ENCODE assay signal across 9 cellular contexts in the genomic region with DNA sequence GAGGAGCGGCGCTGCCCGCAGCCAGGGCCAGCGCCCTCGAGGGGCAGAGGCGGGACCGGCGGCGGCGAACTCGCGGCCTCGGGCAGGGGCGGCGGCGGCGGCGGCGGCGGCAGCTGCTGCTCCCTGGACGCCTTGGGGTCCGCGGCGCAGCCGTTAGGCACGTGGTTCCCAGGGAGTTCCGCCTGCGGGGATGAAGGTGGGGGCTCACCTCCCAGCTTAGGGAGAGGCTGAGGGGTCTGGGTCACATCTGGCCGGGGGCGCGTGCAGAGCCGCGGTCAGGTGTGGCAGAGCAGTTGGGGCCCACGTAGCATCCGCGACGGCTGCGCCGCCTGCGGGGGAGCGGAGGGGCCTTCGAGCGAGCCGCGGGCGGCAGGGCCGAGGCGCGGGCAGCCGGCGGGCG. TPM values are rescaled to one million over a fixed set of nuclear protein-coding genes. Genes with fewer than 3 reads are reported as not detected.
A peak's percentile ranks its signal among the peaks of the same experiment; 100 is the strongest.
DNase-seq lines count a peak whose midpoint lies in the region; ATAC-seq, FAIRE-seq and TF ChIP-seq lines count a peak whose summit lies in the region.
"Not testable (repeated sequence)": the region's sequence is repeated elsewhere in the genome, so short reads cannot be mapped to it uniquely, and the experiment has no call there.
"Had no signal": no experiment of that assay in that cellular context is flagged by ENCODE, and none has a peak within 500 bp of the region (broad histone marks: within the 10 kb centered on the region; RNA-seq: fewer than 3 reads in every experiment).

No MANE protein-coding gene starts in this region.

- not testable (repeated sequence) for TF ChIP-seq POLR2A in endothelial cell of umbilical vein (IDR thresholded peaks at IDR 0.05; ENCODE audit: low read depth, low read length)

- not testable (repeated sequence) for H2BK120ac ChIP-seq in H9 (ENCODE audit: low read depth, low read length, poor library complexity, severe bottlenecking)

- not testable (repeated sequence) for H3K56ac ChIP-seq in H9 (ENCODE audit: insufficient read length, low read depth, low read length)

- not testable (repeated sequence) for H3K4me1 ChIP-seq in H9 (ENCODE audit: insufficient read depth, low read length); endothelial cell of umbilical vein (ENCODE audit: control insufficient read depth, extremely low read depth, insufficient read depth, low read length)

- not testable (repeated sequence) for H2BK12ac ChIP-seq in H9 (ENCODE audit: insufficient read length, low read depth, low read length)

- not testable (repeated sequence) for H3K36me3 ChIP-seq in endothelial cell of umbilical vein (ENCODE audit: control insufficient read depth in 2 of 2, extremely low read depth in 1 of 2, insufficient read depth in 2 of 2, low read length in 2 of 2)

- H3K27ac Mint-ChIP-seq in H9, WTC11, nephron progenitor cell: not testable (repeated sequence)

- H3K27ac ChIP-seq in H9 (ENCODE audit: insufficient read length, low read depth, low read length); endothelial cell of umbilical vein (ENCODE audit: insufficient read depth, low read depth, low read length): not testable (repeated sequence)

- CTCF ChIA-PET in WTC11 (lab: Charles Lee) (interaction anchor here (1.0 to 5.6 kb wide), 20 partner anchors 8 to 261 kb away, joined by 3 to 73 read pairs (median 4); a partner anchor contains a TSS), endothelial cell of umbilical vein (lab: Charles Lee) (interaction anchor here (1.0 to 4.4 kb wide), 4 partner anchors 7 to 79 kb away, joined by 3 to 24 read pairs (median 12); no protein-coding TSS in a partner anchor)

- DNase-seq in H9 = peak; percentile 34
- peak; percentile 43 for DNase-seq in WTC11 (ENCODE audit: low spot score)
- DNase-seq in activated T-cell treated with anti-CD3 and anti-CD28 coated beads, Interleukin-2, amount 50 U/mL, for 1 hour = peak; percentile 31
- peak; percentile 58 for DNase-seq in ecto neural progenitor cell (ENCODE audit: low spot score)
- not testable (repeated sequence) for DNase-seq in endothelial cell of umbilical vein (ENCODE audit: low read depth, low spot score)
- DNase-seq in left kidney (ENCODE audit: low read depth, low spot score) = peak; percentile 26
- DNase-seq in nephron progenitor cell = peak; percentile 36

- not testable (repeated sequence) for H3K23me2 ChIP-seq in H9 (ENCODE audit: insufficient read length, low read depth, low read length, poor library complexity, severe bottlenecking)

- H2AK5ac ChIP-seq in H9 (ENCODE audit: insufficient read length, low read length) = not testable (repeated sequence)

- H3K36me3 Mint-ChIP-seq in H9 (ENCODE audit: insufficient read depth in 1 of 3, low read depth in 3 of 3); WTC11; nephron progenitor cell (ENCODE audit: low read depth): not testable (repeated sequence)

- H4K91ac ChIP-seq in H9 (ENCODE audit: insufficient read length, low read depth, low read length) = not testable (repeated sequence)

- not testable (repeated sequence) for H3K9ac ChIP-seq in H9 (ENCODE audit: extremely low read depth, insufficient read length, low read length); endothelial cell of umbilical vein (replicated peaks; ENCODE audit: extremely low read depth, insufficient read depth, low read length)

- intact Hi-C loops in endothelial cell of umbilical vein (cut with micrococcal nuclease) = not testable (repeated sequence)

- not testable (repeated sequence) for ATAC-seq in WTC11

- not testable (repeated sequence) for H2BK15ac ChIP-seq in H9 (ENCODE audit: low read depth, low read length)

- dilution Hi-C loops in endothelial cell of umbilical vein (cut with MboI; ENCODE audit: extremely low pct_ligation_motif_present, low sequenced_read_pairs) = not testable (repeated sequence)

- not testable (repeated sequence) for H3K9me3 ChIP-seq in H9 (ENCODE audit: control insufficient read depth, low read depth, low read length); endothelial cell of umbilical vein (replicated peaks; ENCODE audit: control insufficient read depth, insufficient read depth, low read length)

- WGBS in H9 (ENCODE audit: extremely low coverage, insufficient read length, low lambda C conversion rate) = no CpG with 5 or more reads among the region's 52 CpGs

- H3K4ac ChIP-seq in H9 (ENCODE audit: low read depth, low read length) = not testable (repeated sequence)

- not testable (repeated sequence) for H3K9me1 ChIP-seq in endothelial cell of umbilical vein (replicated peaks; ENCODE audit: control insufficient read depth, extremely low read depth, insufficient read depth, low read length)

- not testable (repeated sequence) for H3K79me2 ChIP-seq in H9 (ENCODE audit: insufficient read depth, low read length); endothelial cell of umbilical vein (ENCODE audit: control insufficient read depth, insufficient read depth, low read length)

- H3K79me1 ChIP-seq in H9 (ENCODE audit: insufficient read depth, low read depth, low read length, poor library complexity, severe bottlenecking) = not testable (repeated sequence)

- H3K4me1 Mint-ChIP-seq in H9, WTC11, nephron progenitor cell: not testable (repeated sequence)

- not testable (repeated sequence) for H3K4me3 ChIP-seq in endothelial cell of umbilical vein (replicated peaks in 1 of 3; ENCODE audit: insufficient read depth in 1 of 3, low read depth in 1 of 3, low read length in 3 of 3)

- H4K5ac ChIP-seq in H9 (ENCODE audit: insufficient read length, low read depth, low read length) = not testable (repeated sequence)

- H2BK5ac ChIP-seq in H9 (ENCODE audit: insufficient read length, low read length) = not testable (repeated sequence)

- not testable (repeated sequence) for H2BK20ac ChIP-seq in H9 (ENCODE audit: low read depth, low read length, poor library complexity, severe bottlenecking)

- not testable (repeated sequence) for H3K4me2 ChIP-seq in H9 (ENCODE audit: insufficient read depth, insufficient read length, low read length); endothelial cell of umbilical vein (ENCODE audit: insufficient read depth, low read length)

- not testable (repeated sequence) for TF ChIP-seq CTCF in H9 (conservative IDR thresholded peaks at IDR 0.05); WTC11 (IDR thresholded peaks at IDR 0.05); endothelial cell of umbilical vein (IDR thresholded peaks at IDR 0.05; ENCODE audit: extremely low read depth in 1 of 2, insufficient read depth in 1 of 2, low read depth in 1 of 2, low read length in 2 of 2); nephron progenitor cell (IDR thresholded peaks at IDR 0.05)

- not testable (repeated sequence) for BruUV-seq in endothelial cell of umbilical vein (replicated peaks; lab: Mats Ljungman, UMichigan)

- not testable (repeated sequence) for H4K8ac ChIP-seq in H9 (replicated peaks; ENCODE audit: insufficient read length, low read depth, low read length)

- H3K27me3 ChIP-seq in H9 (ENCODE audit: insufficient read depth, low read length); endothelial cell of umbilical vein (ENCODE audit: control insufficient read depth in 2 of 2, insufficient read depth in 2 of 2, low read length in 2 of 2): not testable (repeated sequence)

- H3K27me3 Mint-ChIP-seq in H9 (ENCODE audit: low read depth); nephron progenitor cell (ENCODE audit: low read depth, poor library complexity): not testable (repeated sequence)
- peaks cover 12% of the 10 kb centered on the region for H3K27me3 Mint-ChIP-seq in WTC11 (ENCODE audit: low read depth)

- H3K14ac ChIP-seq in H9 (ENCODE audit: insufficient read depth, low read length) = not testable (repeated sequence)

- H3K23ac ChIP-seq in H9 (ENCODE audit: insufficient read length, low read depth, low read length) = not testable (repeated sequence)

- H3K4me3 Mint-ChIP-seq in H9, WTC11, nephron progenitor cell: not testable (repeated sequence)

- FAIRE-seq in endothelial cell of umbilical vein (lab: Jason Lieb, UNC) = peak; percentile 8

- H3K18ac ChIP-seq in H9 (ENCODE audit: insufficient read length, low read depth, low read length) = not testable (repeated sequence)

- not testable (repeated sequence) for H3T11ph ChIP-seq in H9 (ENCODE audit: low read length)

- not testable (repeated sequence) for H4K20me1 ChIP-seq in H9 (ENCODE audit: control insufficient read depth, insufficient read depth, insufficient read length); endothelial cell of umbilical vein (replicated peaks; ENCODE audit: control insufficient read depth, extremely low read depth, insufficient read depth, low read length)

- not testable (repeated sequence) for H3K9me3 Mint-ChIP-seq in H9, WTC11, nephron progenitor cell

- H2AFZ ChIP-seq in H9 (ENCODE audit: low read length); endothelial cell of umbilical vein (ENCODE audit: low read depth, low read length): not testable (repeated sequence)

- POLR2A ChIA-PET in WTC11 (lab: Charles Lee) = interaction anchor here (0.6 to 1.6 kb wide), 2 partner anchors 8 to 9 kb away, joined by 3 to 4 read pairs; no protein-coding TSS in a partner anchor
- POLR2A ChIA-PET in endothelial cell of umbilical vein (lab: Charles Lee) = not testable (repeated sequence)

RNA-seq across cellular contexts. Expression of a gene that starts 32.7 kb away (rescaled TPM):
- total RNA-seq in H9 (2021) (1,874 and 2,051 TPM in 2 replicates), WTC11 (2021) (1,028 to 1,267 TPM (median 1,197 TPM) in 3 replicates), endothelial cell of umbilical vein (1,319 and 2,019 TPM in 2 replicates)
- polyA plus RNA-seq in endothelial cell of umbilical vein = under 0.01 and 206 TPM in 2 replicates
- under 0.01 TPM in 1 of 2 replicates, not detected in the other for polyA plus RNA-seq in endothelial cell of umbilical vein (2011; cell fraction: cytosol; rRNA removed)
- polyA plus RNA-seq in endothelial cell of umbilical vein (2011; cell fraction: nucleus; rRNA removed) = under 0.01 TPM in 2 replicates
- 123 TPM in 1 of 2 replicates, not detected in the other for polyA plus RNA-seq in endothelial cell of umbilical vein (2012)
- polyA minus RNA-seq in endothelial cell of umbilical vein = 9,566 and 13,963 TPM in 2 replicates
- 46,668 TPM for polyA minus RNA-seq in endothelial cell of umbilical vein (2011; cell fraction: cytosol; rRNA and poly(A)+ RNA removed)
- 60,677 and 87,675 TPM in 2 replicates for polyA minus RNA-seq in endothelial cell of umbilical vein (2011; cell fraction: nucleus; rRNA and poly(A)+ RNA removed)
- polyA plus RNA-seq: CD8-positive, alpha-beta memory T cell; IgD-negative memory B cell had no signal

RNA-seq across cellular contexts. Expression of a gene that starts 40.9 kb away (rescaled TPM):
- total RNA-seq in H9 (2021) (1,874 and 2,051 TPM in 2 replicates), WTC11 (2021) (1,028 to 1,267 TPM (median 1,197 TPM) in 3 replicates), endothelial cell of umbilical vein (1,319 and 2,019 TPM in 2 replicates)
- polyA plus RNA-seq in endothelial cell of umbilical vein = under 0.01 and 206 TPM in 2 replicates
- polyA plus RNA-seq in endothelial cell of umbilical vein (2011; cell fraction: cytosol; rRNA removed) = under 0.01 TPM in 1 of 2 replicates, not detected in the other
- under 0.01 TPM in 2 replicates for polyA plus RNA-seq in endothelial cell of umbilical vein (2011; cell fraction: nucleus; rRNA removed)
- polyA plus RNA-seq in endothelial cell of umbilical vein (2012) = 123 TPM in 1 of 2 replicates, not detected in the other
- 9,566 and 13,963 TPM in 2 replicates for polyA minus RNA-seq in endothelial cell of umbilical vein
- 46,668 TPM for polyA minus RNA-seq in endothelial cell of umbilical vein (2011; cell fraction: cytosol; rRNA and poly(A)+ RNA removed)
- 60,677 and 87,675 TPM in 2 replicates for polyA minus RNA-seq in endothelial cell of umbilical vein (2011; cell fraction: nucleus; rRNA and poly(A)+ RNA removed)
- polyA plus RNA-seq: CD8-positive, alpha-beta memory T cell; IgD-negative memory B cell had no signal
